In the genomic region with DNA sequence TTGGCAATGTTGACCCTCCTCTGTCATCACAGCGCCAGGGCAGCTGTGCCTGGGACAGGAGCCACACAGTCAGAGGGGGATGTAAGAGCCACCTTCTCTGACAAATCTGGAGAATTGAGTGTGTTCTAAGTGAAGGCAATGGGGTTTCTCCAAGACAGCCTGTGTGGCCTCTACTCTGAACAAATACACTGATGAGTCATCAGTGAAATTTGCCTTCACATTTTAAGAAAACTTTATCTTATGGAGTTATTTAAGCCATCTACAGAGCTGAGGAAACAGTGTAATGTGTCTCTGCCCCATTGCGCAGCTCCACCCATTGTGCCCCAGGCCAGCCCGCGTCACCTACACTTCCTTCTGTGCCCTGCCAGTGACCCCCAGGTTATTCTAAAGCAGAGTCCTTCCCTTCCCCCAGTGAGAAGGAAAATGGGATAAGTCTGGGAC, we compare ENCODE assay signal across 9 cellular contexts. TPM values are rescaled to one million over a fixed set of nuclear protein-coding genes. Genes with fewer than 3 reads are reported as not detected.
DNase-seq lines count a peak whose midpoint lies in the region; ATAC-seq, FAIRE-seq and TF ChIP-seq lines count a peak whose summit lies in the region.
"Had no signal": no experiment of that assay in that cellular context is flagged by ENCODE, and none has a peak within 500 bp of the region (broad histone marks: within the 10 kb centered on the region; RNA-seq: fewer than 3 reads in every experiment).

No MANE protein-coding gene starts in this region.

- in situ Hi-C loops in HepG2 (cut with HindIII; ENCODE audit: extremely low pct_ligation_motif_present, low pct_unique_long_range_greater_than_20kb), result loop anchor here (5.0 to 25.0 kb wide), 3 partner anchors 135 to 540 kb away; a partner anchor contains a TSS

- DNase-seq in HepG2 (ENCODE audit: low spot score), result no peak
- DNase-seq in right lobe of liver, result no peak
- peak; percentile 71 for DNase-seq in astrocyte (ENCODE audit: low read depth)
- peak; percentile 61 for DNase-seq in hepatocyte (ENCODE audit: low spot score)
- DNase-seq in CD4-positive, alpha-beta memory T cell, result no peak
- DNase-seq in activated T-cell treated with anti-CD3 and anti-CD28 coated beads, Interleukin-2, amount 50 U/mL, for 1 hour, result no peak
- DNase-seq in GM12892 (ENCODE audit: insufficient read length), result no peak
- DNase-seq: NCI-H1436 treated with DMSO at 0.1 percent for 48 hours had no signal

- H3K27ac Mint-ChIP-seq in astrocyte (ENCODE audit: unreplicated experiment), result peak overlapping the region; percentile 54
- no peak overlapping the region for H3K27ac Mint-ChIP-seq in CD4-positive, alpha-beta memory T cell

- peaks cover 7% of the 10 kb centered on the region for H3K27me3 Mint-ChIP-seq in astrocyte (ENCODE audit: low read depth, unreplicated experiment)
- no peaks in the 10 kb centered on the region for H3K27me3 Mint-ChIP-seq in CD4-positive, alpha-beta memory T cell

- intact Hi-C loops in HepG2 (cut with micrococcal nuclease; ENCODE audit: unreplicated experiment) (loop anchor here (2.0 to 5.0 kb wide), 3 partner anchors 120 to 535 kb away; a partner anchor contains a TSS), right lobe of liver (cut with DNase I) (loop anchor here in 1 of 2 donors (10.0 kb wide), 1 partner anchor 447 kb away; no protein-coding TSS in a partner anchor)
- intact Hi-C loops in CD4-positive, alpha-beta memory T cell (cut with micrococcal nuclease), result loop anchor here (5.0 to 10.0 kb wide), 2 partner anchors 135 to 247 kb away; a partner anchor contains a TSS

- H3K27me3 ChIP-seq in HepG2 (ENCODE audit: control insufficient read depth in 1 of 2, insufficient read depth in 2 of 2, low read length in 2 of 2), result peaks cover 0 to 10% of the 10 kb centered on the region in 2 experiments; a peak in 2 of 5 replicates
- H3K27me3 ChIP-seq in right lobe of liver, result no peaks in the 10 kb centered on the region
- H3K27me3 ChIP-seq in astrocyte (ENCODE audit: insufficient read depth, low read length), result no peaks in the 10 kb centered on the region
- no peaks in the 10 kb centered on the region for H3K27me3 ChIP-seq in hepatocyte
- no peaks in the 10 kb centered on the region for H3K27me3 ChIP-seq in CD4-positive, alpha-beta memory T cell (ENCODE audit: insufficient read depth, low read length)

- no peaks in the 10 kb centered on the region for H4K20me1 ChIP-seq in HepG2 (ENCODE audit: insufficient read depth, low read length)
- H4K20me1 ChIP-seq in astrocyte (ENCODE audit: insufficient read depth, low read length), result no peaks in the 10 kb centered on the region
- H4K20me1 ChIP-seq in hepatocyte (ENCODE audit: insufficient read depth, poor library complexity, severe bottlenecking), result no peaks in the 10 kb centered on the region

- H3K9me3 ChIP-seq in HepG2 (ENCODE audit: low read length) (no peaks in the 10 kb centered on the region), right lobe of liver (no peaks in the 10 kb centered on the region), astrocyte (ENCODE audit: insufficient read depth, low read depth, low read length) (no peaks in the 10 kb centered on the region), hepatocyte (ENCODE audit: low read depth) (no peaks in the 10 kb centered on the region)
- no peaks in the 10 kb centered on the region for H3K9me3 ChIP-seq in CD4-positive, alpha-beta memory T cell (ENCODE audit: control insufficient read depth in 1 of 2, low read length in 2 of 2)

- no peak for TF ChIP-seq EP300 in HepG2 (IDR thresholded peaks at IDR 0.05; ENCODE audit: low read depth in 2 of 2, low read length in 2 of 2)
- no peak for TF ChIP-seq EP300 in HepG2 (CRISPR knock-in tag; IDR thresholded peaks at IDR 0.05; ENCODE audit: borderline replicate concordance)

- WGBS in HepG2 (ENCODE audit: low lambda C conversion rate), result 60% methylated on average over 4 of the region's 4 CpGs
- 41% methylated on average over 3 of the region's 4 CpGs for WGBS in right lobe of liver (ENCODE audit: insufficient coverage, low coverage, low lambda C conversion rate, missing lambda C conversion rate)
- 66% methylated on average over 4 of the region's 4 CpGs for WGBS in hepatocyte (ENCODE audit: low lambda C conversion rate, missing lambda C conversion rate)

- H3K9me2 ChIP-seq in hepatocyte (replicated peaks; ENCODE audit: insufficient read depth), result no peaks in the 10 kb centered on the region

- H2AFZ ChIP-seq in HepG2 (ENCODE audit: low read length) (no peak overlapping the region), astrocyte (ENCODE audit: low read depth, low read length) (peak overlapping the region; percentile 50), hepatocyte (no peak overlapping the region)

- BruUV-seq in HepG2 (replicated peaks; lab: Mats Ljungman, UMichigan), result no TSS peak

- H3K36me3 ChIP-seq in HepG2 (replicated peaks in 1 of 2; ENCODE audit: control insufficient read depth in 1 of 2, insufficient read depth in 2 of 2, low read length in 2 of 2) (no peaks in the 10 kb centered on the region), right lobe of liver (no peaks in the 10 kb centered on the region), astrocyte (ENCODE audit: insufficient read depth, low read length) (no peaks in the 10 kb centered on the region), hepatocyte (replicated peaks; ENCODE audit: insufficient read depth, low read depth) (no peaks in the 10 kb centered on the region)
- no peaks in the 10 kb centered on the region for H3K36me3 ChIP-seq in CD4-positive, alpha-beta memory T cell (ENCODE audit: insufficient read depth, low read length)

- H3K36me3 Mint-ChIP-seq in astrocyte (ENCODE audit: low read depth, unreplicated experiment), result peaks cover 6% of the 10 kb centered on the region
- peaks cover 4% of the 10 kb centered on the region in 2 donors for H3K36me3 Mint-ChIP-seq in CD4-positive, alpha-beta memory T cell

- POLR2A ChIA-PET in HepG2 (lab: Yijun Ruan, JAX), result interaction anchor here (0.6 to 5.1 kb wide), 2 partner anchors 12 to 135 kb away, joined by 3 to 26 read pairs; no protein-coding TSS in a partner anchor
- POLR2A ChIA-PET in CD4-positive, alpha-beta memory T cell (lab: Charles Lee; ENCODE audit: partially characterized antibody), result no interaction called here

- no peak overlapping the region for H3K27ac ChIP-seq in HepG2 (ENCODE audit: extremely low read length, insufficient read depth, low read length)
- H3K27ac ChIP-seq in right lobe of liver, result no peak overlapping the region
- peak overlapping the region; percentile 46 for H3K27ac ChIP-seq in astrocyte (ENCODE audit: low read depth, low read length)
- peak overlapping the region; percentile 76 for H3K27ac ChIP-seq in hepatocyte
- no peak overlapping the region for H3K27ac ChIP-seq in CD4-positive, alpha-beta memory T cell (ENCODE audit: low read depth, low read length)

- peaks cover 13% of the 10 kb centered on the region for H3K4me1 Mint-ChIP-seq in astrocyte (ENCODE audit: low read depth, unreplicated experiment)
- peaks cover 6 to 9% (median 8%) of the 10 kb centered on the region in 4 donors for H3K4me1 Mint-ChIP-seq in CD4-positive, alpha-beta memory T cell

- H3K9ac ChIP-seq in HepG2 (ENCODE audit: insufficient read depth, low read depth, low read length) (no peak overlapping the region), astrocyte (ENCODE audit: low read length) (no peak overlapping the region)

- no peak for TF ChIP-seq RAD21 in HepG2 (CRISPR knock-in tag; IDR thresholded peaks at IDR 0.05)

- H3K4me3 Mint-ChIP-seq in astrocyte (ENCODE audit: unreplicated experiment), result no peak overlapping the region
- H3K4me3 Mint-ChIP-seq in CD4-positive, alpha-beta memory T cell, result no peak overlapping the region

- CTCF ChIA-PET in HepG2 (lab: Yijun Ruan, JAX; ENCODE audit: low intra/inter-chr PET ratio, low total read pairs), result interaction anchor here (5.5 kb wide), 1 partner anchor 135 kb away, joined by 89 read pairs; no protein-coding TSS in a partner anchor
- CTCF ChIA-PET in CD4-positive, alpha-beta memory T cell (lab: Charles Lee; ENCODE audit: partially characterized antibody), result interaction anchor here (0.7 to 10.6 kb wide), 11 partner anchors 10 to 776 kb away, joined by 3 to 123 read pairs (median 27); a partner anchor contains a TSS

- peaks cover 4% of the 10 kb centered on the region for H3K9me3 Mint-ChIP-seq in astrocyte (ENCODE audit: unreplicated experiment)
- no peaks in the 10 kb centered on the region for H3K9me3 Mint-ChIP-seq in CD4-positive, alpha-beta memory T cell

- no peak for TF ChIP-seq POLR2A in HepG2 (IDR thresholded peaks at IDR 0.05; ENCODE audit: insufficient read depth in 1 of 2, low read depth in 2 of 2, low read length in 2 of 2)
- TF ChIP-seq POLR2A in right lobe of liver (IDR thresholded peaks at IDR 0.05), result no peak
- TF ChIP-seq POLR2A in GM12892 (IDR thresholded peaks at IDR 0.05; ENCODE audit: low read depth, low read length), result no peak

- no peak for ATAC-seq in HepG2
- ATAC-seq in right lobe of liver, result no peak
- no peak for ATAC-seq in GM19351 (IDR thresholded peaks at IDR 0.05; ENCODE audit: unreplicated experiment)

- H3K79me2 ChIP-seq in HepG2 (ENCODE audit: insufficient read depth, low read length) (no peaks in the 10 kb centered on the region), astrocyte (ENCODE audit: insufficient read depth, low read length) (no peaks in the 10 kb centered on the region), hepatocyte (no peaks in the 10 kb centered on the region)

- H3K4me3 ChIP-seq in HepG2 (replicated peaks in 1 of 3; ENCODE audit: insufficient read depth in 1 of 3, low read depth in 2 of 3, low read length in 3 of 3), result no peak overlapping the region
- no peak overlapping the region for H3K4me3 ChIP-seq in right lobe of liver
- no peak overlapping the region for H3K4me3 ChIP-seq in astrocyte (ENCODE audit: insufficient read depth, low read depth, low read length)
- no peak overlapping the region for H3K4me3 ChIP-seq in hepatocyte
- H3K4me3 ChIP-seq in CD4-positive, alpha-beta memory T cell (ENCODE audit: low read length in 2 of 2), result no peak overlapping the region

- H3K4me1 ChIP-seq in HepG2 (ENCODE audit: insufficient read depth, low read length), result peaks cover 20% of the 10 kb centered on the region
- H3K4me1 ChIP-seq in right lobe of liver, result peaks cover 0 to 26% (median 10%) of the 10 kb centered on the region in 4 donors
- peaks cover 14% of the 10 kb centered on the region for H3K4me1 ChIP-seq in astrocyte (ENCODE audit: insufficient read depth, low read length)
- H3K4me1 ChIP-seq in hepatocyte (ENCODE audit: insufficient read depth), result peaks cover 28% of the 10 kb centered on the region
- peaks cover 4% of the 10 kb centered on the region for H3K4me1 ChIP-seq in CD4-positive, alpha-beta memory T cell (ENCODE audit: insufficient read depth, low read length)

- no peak overlapping the region for H3K4me2 ChIP-seq in HepG2 (ENCODE audit: low read depth, low read length)
- peak overlapping the region; percentile 27 for H3K4me2 ChIP-seq in astrocyte (ENCODE audit: low read length)
- no peak overlapping the region for H3K4me2 ChIP-seq in hepatocyte

- FAIRE-seq in HepG2 (lab: Jason Lieb, UNC), result no peak
- peak; percentile 45 for FAIRE-seq in astrocyte (lab: Jason Lieb, UNC)
- FAIRE-seq in GM12892 (lab: Jason Lieb, UNC), result no peak

- no peak for TF ChIP-seq CTCF in HepG2 (CRISPR knock-in tag; IDR thresholded peaks at IDR 0.05)
- no peak for TF ChIP-seq CTCF in right lobe of liver (IDR thresholded peaks at IDR 0.05)
- no peak for TF ChIP-seq CTCF in astrocyte (IDR thresholded peaks at IDR 0.05; ENCODE audit: insufficient read depth, low read depth, low read length)
- no peak for TF ChIP-seq CTCF in hepatocyte (IDR thresholded peaks at IDR 0.05; ENCODE audit: poor library complexity)

RNA-seq across cellular contexts. Expression of a gene that starts 21.6 kb away (rescaled TPM):
- total RNA-seq in HepG2 (2016; rRNA removed; fragmentation: Illumina TruSeq; extraction: Trizol) (not detected in 2 replicates), right lobe of liver (1 to 10 TPM in 3 of 6 experiments, under 1 TPM in 3; 0.37 to 3.5 (median 1.6) TPM), astrocyte (0.91 and 1.4 TPM in 2 replicates), hepatocyte (1.5 and 4.2 TPM in 2 replicates)
- total RNA-seq in HepG2 (2016; cell fraction: cytosol; rRNA removed; fragmentation: Illumina TruSeq; extraction: Trizol; ENCODE audit: low read depth), result not detected in 2 replicates
- total RNA-seq in HepG2 (2016; cell fraction: insoluble cytoplasmic fraction; rRNA removed; fragmentation: Illumina TruSeq; extraction: Trizol), result not detected in 2 replicates
- not detected in 2 replicates for total RNA-seq in HepG2 (2016; cell fraction: membrane; rRNA removed; fragmentation: Illumina TruSeq; extraction: Trizol)
- total RNA-seq in HepG2 (2016; cell fraction: nucleus; rRNA removed; fragmentation: Illumina TruSeq; extraction: Trizol), result not detected in 2 replicates
- polyA plus RNA-seq in HepG2 (2011; rRNA removed) (0.10 TPM in 1 of 2 replicates, not detected in the other), hepatocyte (1.6 and 1.9 TPM in 2 replicates)
- polyA plus RNA-seq in HepG2 (2011; cell fraction: cytosol; rRNA removed), result not detected in 2 replicates
- 0.33 TPM in 1 of 2 replicates, not detected in the other for polyA plus RNA-seq in HepG2 (2011; cell fraction: nucleus; rRNA removed)
- not detected in 2 replicates for polyA plus RNA-seq in HepG2 (2012)
- not detected in 2 replicates for polyA plus RNA-seq in HepG2 (2016; cell fraction: cytosol; fragmentation: Illumina TruSeq; extraction: Trizol; ENCODE audit: low read depth)
- not detected in 2 replicates for polyA plus RNA-seq in HepG2 (2016; cell fraction: insoluble cytoplasmic fraction; fragmentation: Illumina TruSeq; extraction: Trizol; ENCODE audit: low read depth)
- polyA plus RNA-seq in HepG2 (2016; cell fraction: membrane; fragmentation: Illumina TruSeq; extraction: Trizol; ENCODE audit: low read depth), result not detected in 2 replicates
- polyA plus RNA-seq in HepG2 (2016; cell fraction: nucleus; fragmentation: Illumina TruSeq; extraction: Trizol; ENCODE audit: insufficient read depth, low read depth), result not detected in 2 replicates
- polyA minus RNA-seq in HepG2 (2011; rRNA and poly(A)+ RNA removed; ENCODE audit: low replicate concordance), result not detected in 2 replicates
- polyA minus RNA-seq in HepG2 (2011; cell fraction: cytosol; rRNA and poly(A)+ RNA removed), result not detected in 2 replicates
- polyA minus RNA-seq in HepG2 (2011; cell fraction: nucleus; rRNA and poly(A)+ RNA removed), result not detected in 2 replicates
- 1 to 10 TPM; 9.2 to 9.8 TPM for total RNA-seq in CD4-positive, alpha-beta memory T cell
- polyA plus RNA-seq in CD4-positive, alpha-beta memory T cell, result 1 to 10 TPM; 1.5 to 2.3 TPM
- not detected for polyA plus RNA-seq in GM12892 (2012; ENCODE audit: missing spikeins)

Comparison
In these comparisons a context has a peak if more than half of its experiments do, and no peak if none do; other contexts are left out.
1. DNase-seq: peak in astrocyte (single experiment) and hepatocyte (single experiment); none in HepG2 (single experiment), right lobe of liver (0 of 3), CD4-positive, alpha-beta memory T cell (0 of 5), activated T-cell treated with anti-CD3 and anti-CD28 coated beads, Interleukin-2, amount 50 U/mL, for 1 hour (single experiment) and GM12892 (single experiment).
2. H3K27ac ChIP-seq: peak in astrocyte (single experiment) and hepatocyte (single experiment); none in HepG2 (single experiment), right lobe of liver (0 of 3) and CD4-positive, alpha-beta memory T cell (single experiment).